1 cellular context compared by ENCODE assay signal in the genomic region with DNA sequence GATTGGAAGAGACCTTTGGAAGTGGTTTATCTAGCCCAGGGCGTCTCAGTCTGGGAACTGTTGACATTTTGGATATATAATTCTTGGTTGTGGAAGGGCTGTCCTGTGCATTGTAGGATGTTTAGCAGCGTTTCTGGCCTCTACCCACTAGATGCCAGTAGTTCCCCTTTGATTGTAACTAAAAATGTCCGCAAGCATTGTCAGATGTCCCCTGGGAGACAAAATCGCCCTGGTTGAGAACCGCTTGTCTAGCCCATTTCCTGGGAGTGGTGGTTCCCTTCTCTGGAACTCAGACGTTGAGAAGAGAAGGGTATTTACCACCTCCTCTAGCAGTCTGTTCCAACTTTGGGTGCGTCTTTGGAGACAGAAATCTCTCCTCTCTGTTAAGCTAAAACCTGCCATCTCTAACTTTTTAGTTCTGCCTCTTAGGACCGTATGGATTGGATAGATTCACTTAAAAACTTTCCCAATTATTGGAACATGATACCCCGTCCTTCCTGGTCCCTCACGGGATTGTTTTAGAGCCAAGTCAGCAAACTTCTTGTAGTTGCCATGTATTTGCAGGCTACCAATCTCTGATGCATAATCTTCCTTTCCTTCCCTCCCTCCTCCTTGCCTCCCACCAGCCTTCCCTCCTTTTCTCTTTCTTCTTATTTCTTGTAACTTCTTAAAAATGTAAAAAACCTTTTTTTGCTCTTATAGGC.
TF ChIP-seq lines count a peak whose summit lies in the region.

No MANE protein-coding gene starts in this region.

TF ChIP-seq in HCT116, 20 proteins besides CTCF, POLR2A, EP300 and RAD21 (continued from another document):
- TF ChIP-seq, protein P1, sequence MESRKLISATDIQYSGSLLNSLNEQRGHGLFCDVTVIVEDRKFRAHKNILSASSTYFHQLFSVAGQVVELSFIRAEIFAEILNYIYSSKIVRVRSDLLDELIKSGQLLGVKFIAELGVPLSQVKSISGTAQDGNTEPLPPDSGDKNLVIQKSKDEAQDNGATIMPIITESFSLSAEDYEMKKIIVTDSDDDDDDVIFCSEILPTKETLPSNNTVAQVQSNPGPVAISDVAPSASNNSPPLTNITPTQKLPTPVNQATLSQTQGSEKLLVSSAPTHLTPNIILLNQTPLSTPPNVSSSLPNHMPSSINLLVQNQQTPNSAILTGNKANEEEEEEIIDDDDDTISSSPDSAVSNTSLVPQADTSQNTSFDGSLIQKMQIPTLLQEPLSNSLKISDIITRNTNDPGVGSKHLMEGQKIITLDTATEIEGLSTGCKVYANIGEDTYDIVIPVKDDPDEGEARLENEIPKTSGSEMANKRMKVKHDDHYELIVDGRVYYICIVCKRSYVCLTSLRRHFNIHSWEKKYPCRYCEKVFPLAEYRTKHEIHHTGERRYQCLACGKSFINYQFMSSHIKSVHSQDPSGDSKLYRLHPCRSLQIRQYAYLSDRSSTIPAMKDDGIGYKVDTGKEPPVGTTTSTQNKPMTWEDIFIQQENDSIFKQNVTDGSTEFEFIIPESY (IDR thresholded peaks at IDR 0.05; ENCODE audit: extremely low read depth, insufficient replicate concordance, low read length): no peak
- TF ChIP-seq CBX3 (IDR thresholded peaks at IDR 0.05; ENCODE audit: low read depth): no peak
